Comparison of ENCODE assay signal across 29 cellular contexts in the genomic region with DNA sequence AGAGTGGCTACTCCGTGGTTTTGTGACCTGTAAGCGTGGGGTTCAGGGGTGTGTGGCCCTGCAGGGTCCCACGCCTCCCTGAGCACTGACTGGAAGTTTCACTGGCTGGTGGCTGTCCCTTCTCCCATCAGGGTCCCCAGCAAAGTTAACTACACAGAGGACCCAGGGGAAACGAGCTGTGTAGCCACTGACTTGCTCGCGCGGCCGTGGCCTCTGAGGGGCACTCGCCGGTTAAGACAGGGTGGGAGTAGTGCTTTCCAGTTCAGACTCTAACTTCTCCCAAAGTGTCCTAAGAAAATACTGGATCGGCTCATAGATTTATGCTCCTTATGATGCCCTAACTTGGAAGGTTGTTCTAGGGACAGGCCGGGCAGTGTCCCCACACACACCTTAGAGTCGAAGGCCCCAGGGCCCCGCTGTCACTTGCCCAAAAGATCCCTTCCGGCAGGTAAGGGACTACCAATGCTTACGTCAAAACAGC. TPM values are rescaled to one million over a fixed set of nuclear protein-coding genes. Genes with fewer than 3 reads are reported as not detected.
DNase-seq lines count a peak whose midpoint lies in the region; ATAC-seq and TF ChIP-seq lines count a peak whose summit lies in the region.
"Had no signal": no experiment of that assay in that cellular context is flagged by ENCODE, and none has a peak within 500 bp of the region (broad histone marks: within the 10 kb centered on the region; RNA-seq: fewer than 3 reads in every experiment).

No MANE protein-coding gene starts in this region.

- no peak overlapping the region for H3K18ac ChIP-seq in neuronal stem cell (ENCODE audit: low read length)

- no peak overlapping the region for H2BK120ac ChIP-seq in neuronal stem cell (ENCODE audit: low read depth, low read length)

- no peak overlapping the region for H4K91ac ChIP-seq in neuronal stem cell (ENCODE audit: low read depth, low read length, poor library complexity)

- peaks cover 54% of the 10 kb centered on the region for H3K36me3 Mint-ChIP-seq in central memory CD8-positive, alpha-beta T cell (ENCODE audit: insufficient read depth)

- H3K4me2 ChIP-seq in neuronal stem cell (ENCODE audit: insufficient read depth, low read length, poor library complexity, severe bottlenecking), result no peak overlapping the region
- H3K4me2 ChIP-seq: PC-9 had no signal

- H3K4me3 Mint-ChIP-seq in central memory CD8-positive, alpha-beta T cell, result no peak overlapping the region
- H3K4me3 Mint-ChIP-seq: endodermal cell; H9; stimulated activated naive CD8-positive, alpha-beta T cell treated with anti-CD3 and anti-CD28 coated beads, Interleukin-15, amount 100 ng/mL, for 72 hours; WTC11 had no signal

- H3K4me3 ChIP-seq in cardiac muscle cell (no peak overlapping the region), neuronal stem cell (ENCODE audit: low read length in 2 of 2) (no peak overlapping the region)
- H3K4me3 ChIP-seq: heart right ventricle, PC-9 had no signal

- H3K14ac ChIP-seq in neuronal stem cell (ENCODE audit: low read length), result no peak overlapping the region

- no peak overlapping the region for H2BK15ac ChIP-seq in neuronal stem cell (ENCODE audit: low read length)

- peak overlapping the region; percentile 29 for H3K27ac Mint-ChIP-seq in central memory CD8-positive, alpha-beta T cell (ENCODE audit: low read depth)

- no peak for ATAC-seq in central memory CD8-positive, alpha-beta T cell (replicated peaks; ENCODE audit: extremely low read depth, poor library complexity, severe bottlenecking)
- ATAC-seq in HG03457 (IDR thresholded peaks at IDR 0.05; ENCODE audit: unreplicated experiment), result no peak
- ATAC-seq: heart right ventricle; stimulated activated naive CD8-positive, alpha-beta T cell treated with anti-CD3 and anti-CD28 coated beads, Interleukin-15, amount 100 ng/mL, for 72 hours had no signal

- no peak overlapping the region for H2AK5ac ChIP-seq in neuronal stem cell (ENCODE audit: low read depth, low read length)

- no peaks in the 10 kb centered on the region for H3K27me3 Mint-ChIP-seq in central memory CD8-positive, alpha-beta T cell
- H3K27me3 Mint-ChIP-seq: stimulated activated naive CD8-positive, alpha-beta T cell treated with anti-CD3 and anti-CD28 coated beads, Interleukin-15, amount 100 ng/mL, for 72 hours had no signal

- H3K9me3 ChIP-seq in cardiac muscle cell (ENCODE audit: low read depth) (no peaks in the 10 kb centered on the region), neuronal stem cell (replicated peaks in 1 of 2; ENCODE audit: control insufficient read depth in 2 of 2, insufficient read depth in 1 of 2, low read depth in 1 of 2, low read length in 2 of 2) (no peaks in the 10 kb centered on the region)
- H3K9me3 ChIP-seq: Caco-2, heart right ventricle had no signal

- H2BK5ac ChIP-seq in neuronal stem cell (ENCODE audit: low read length), result peak overlapping the region; percentile 32

- WGBS in neuronal stem cell (ENCODE audit: extremely low coverage in 2 of 2, insufficient read length in 2 of 2, insufficient replicate concordance in 1 of 2), 2 donors, result no CpG with 5 or more reads among the region's 16 CpGs

- no peaks in the 10 kb centered on the region for H3K4me1 Mint-ChIP-seq in central memory CD8-positive, alpha-beta T cell
- H3K4me1 Mint-ChIP-seq: endodermal cell; stimulated activated naive CD8-positive, alpha-beta T cell treated with anti-CD3 and anti-CD28 coated beads, Interleukin-15, amount 100 ng/mL, for 72 hours had no signal

- DNase-seq in cardiac muscle cell (ENCODE audit: low read depth in 1 of 2, low spot score in 1 of 2) (no peak), cardiac septum (ENCODE audit: low spot score) (no peak), neuronal stem cell (ENCODE audit: low spot score) (no peak), SK-N-DZ (ENCODE audit: low spot score) (no peak), NCI-H748 (lab: John Stamatoyannopoulos, UW; ENCODE audit: unreplicated experiment) (no peak), HuH-7.5 (ENCODE audit: low spot score) (no peak)
- no peak for DNase-seq in central memory CD8-positive, alpha-beta T cell (ENCODE audit: low spot score in 2 of 2)
- DNase-seq: activated CD4-positive, alpha-beta T cell treated with anti-CD3 and anti-CD28 coated beads, Interleukin-2, amount 50 U/mL, for 4 hours; activated effector memory CD4-positive, alpha-beta T cell treated with Interleukin-2 at 50 U/mL for 16 hours; DMS79 treated with DMSO at 0.1 percent for 48 hours; GF-D8; heart right ventricle; mammary epithelial cell; NCI-H1092 treated with DMSO at 0.1 percent for 48 hours; NCI-H187; NCI-H2171 treated with DMSO at 0.1 percent for 48 hours; NCI-H524 treated with DMSO at 0.1 percent for 48 hours; NK-92 treated with Interleukin-12 subunit alpha and Interleukin-12 subunit beta, amount 100 ng/mL, for 24 hours; nucleus accumbens; SHP77; stimulated activated naive CD8-positive, alpha-beta T cell treated with anti-CD3 and anti-CD28 coated beads, Interleukin-15, amount 100 ng/mL, for 72 hours; SW 1271; T1000 had no signal

- no peaks in the 10 kb centered on the region for H3K9me3 Mint-ChIP-seq in central memory CD8-positive, alpha-beta T cell
- H3K9me3 Mint-ChIP-seq: endodermal cell; H9; stimulated activated naive CD8-positive, alpha-beta T cell treated with anti-CD3 and anti-CD28 coated beads, Interleukin-15, amount 100 ng/mL, for 72 hours; WTC11 had no signal

- TF ChIP-seq CTCF in cardiac muscle cell (IDR thresholded peaks at IDR 0.05; ENCODE audit: low read depth, low read length), result no peak

- H3K27me3 ChIP-seq in cardiac muscle cell (no peaks in the 10 kb centered on the region), neuronal stem cell (ENCODE audit: control insufficient read depth in 3 of 3, insufficient read depth in 3 of 3, low read depth in 1 of 3, low read length in 3 of 3) (no peaks in the 10 kb centered on the region)
- H3K27me3 ChIP-seq: heart right ventricle had no signal

- H3K79me1 ChIP-seq in neuronal stem cell (ENCODE audit: low read depth, low read length), result peaks cover 5% of the 10 kb centered on the region

- no peak overlapping the region for H3K9ac ChIP-seq in neuronal stem cell (ENCODE audit: low read depth, low read length, poor library complexity)

- no peak overlapping the region for H3K4ac ChIP-seq in neuronal stem cell (ENCODE audit: low read length)

- no peak overlapping the region for H2BK12ac ChIP-seq in neuronal stem cell (ENCODE audit: low read length)

- H3K27ac ChIP-seq in cardiac muscle cell (peak overlapping the region; percentile 34), neuronal stem cell (replicated peaks; ENCODE audit: low read length) (no peak overlapping the region)
- H3K27ac ChIP-seq: heart right ventricle, PC-9 had no signal

- no peak overlapping the region for H2AFZ ChIP-seq in neuronal stem cell (ENCODE audit: low read length)
- H2AFZ ChIP-seq: PC-9 had no signal

- H4K8ac ChIP-seq in neuronal stem cell (ENCODE audit: low read depth, low read length), result no peak overlapping the region

- H3K4me1 ChIP-seq in cardiac muscle cell (ENCODE audit: low read depth) (no peaks in the 10 kb centered on the region), neuronal stem cell (ENCODE audit: control insufficient read depth in 2 of 2, insufficient read depth in 1 of 2, low read depth in 1 of 2, low read length in 2 of 2) (no peaks in the 10 kb centered on the region)
- H3K4me1 ChIP-seq: Caco-2 had no signal

- H3K36me3 ChIP-seq in cardiac muscle cell (peaks cover 47% of the 10 kb centered on the region), neuronal stem cell (replicated peaks in 1 of 2; ENCODE audit: control insufficient read depth in 2 of 2, insufficient read depth in 2 of 2, low read length in 2 of 2) (peaks cover 67 to 100% of the 10 kb centered on the region in 2 donors)

- H3K23ac ChIP-seq in neuronal stem cell (ENCODE audit: low read depth, low read length, poor library complexity), result peak overlapping the region; percentile 56

- intact Hi-C loops in cardiac septum (cut with DNase I), result no loop called here

RNA-seq across cellular contexts. Expression of a gene that starts 28.2 kb away (rescaled TPM):
- total RNA-seq in cardiac muscle cell, result 45.9 and 71.4 TPM in 2 replicates
- polyA plus RNA-seq in cardiac muscle cell, result 54.4 and 69.0 TPM in 2 replicates
- total RNA-seq in cardiac septum, result 14.7 TPM
- 42.9 TPM for polyA plus RNA-seq in neuronal stem cell (2013, experiment 1 of 2)
- polyA plus RNA-seq in neuronal stem cell (2013, experiment 2 of 2), result 44.3 TPM
- polyA plus RNA-seq in SK-N-DZ (2014; cell fraction: cytosol; rRNA removed), result 50.7 and 51.7 TPM in 2 replicates
- polyA plus RNA-seq in SK-N-DZ (2014; cell fraction: nucleus; rRNA removed), result 47.8 and 51.0 TPM in 2 replicates
